2 cellular contexts compared by ENCODE assay signal in the genomic region with DNA sequence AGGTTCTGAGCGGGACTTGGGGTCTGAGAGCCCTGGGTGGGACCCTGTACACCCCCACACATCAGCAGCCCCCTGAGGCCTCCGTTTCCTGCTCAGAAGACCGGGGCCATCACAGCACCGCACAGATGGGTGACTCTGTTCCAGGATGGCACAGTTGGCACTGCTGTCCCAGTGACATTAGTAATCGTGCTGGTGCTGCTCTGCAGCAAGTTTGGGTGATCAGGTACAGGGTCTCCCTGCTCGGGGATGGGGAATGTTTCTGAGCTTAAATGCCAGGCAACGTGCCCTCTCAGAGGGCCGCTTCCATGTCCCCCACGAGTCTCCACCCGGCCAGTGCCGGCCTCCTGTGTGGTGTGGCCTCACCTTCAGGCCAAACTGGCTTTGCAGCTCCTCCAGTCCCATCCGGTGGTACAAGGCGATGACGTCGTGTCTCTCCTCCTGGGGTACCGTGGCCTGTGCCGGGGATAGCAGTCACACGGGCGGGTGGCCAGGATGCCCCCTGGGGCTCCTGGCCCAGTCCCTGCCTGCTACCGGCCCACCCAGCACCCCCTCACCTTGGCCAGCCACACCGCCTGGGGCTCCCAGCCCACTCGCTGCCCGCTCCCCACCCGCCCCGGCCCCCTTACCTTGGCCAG.
TF ChIP-seq lines count a peak whose summit lies in the region.

No MANE protein-coding gene starts in this region.

TF ChIP-seq in SK-N-SH, 30 proteins besides CTCF, POLR2A, EP300 and RAD21 (continued from another document):
- TF ChIP-seq, protein P1, sequence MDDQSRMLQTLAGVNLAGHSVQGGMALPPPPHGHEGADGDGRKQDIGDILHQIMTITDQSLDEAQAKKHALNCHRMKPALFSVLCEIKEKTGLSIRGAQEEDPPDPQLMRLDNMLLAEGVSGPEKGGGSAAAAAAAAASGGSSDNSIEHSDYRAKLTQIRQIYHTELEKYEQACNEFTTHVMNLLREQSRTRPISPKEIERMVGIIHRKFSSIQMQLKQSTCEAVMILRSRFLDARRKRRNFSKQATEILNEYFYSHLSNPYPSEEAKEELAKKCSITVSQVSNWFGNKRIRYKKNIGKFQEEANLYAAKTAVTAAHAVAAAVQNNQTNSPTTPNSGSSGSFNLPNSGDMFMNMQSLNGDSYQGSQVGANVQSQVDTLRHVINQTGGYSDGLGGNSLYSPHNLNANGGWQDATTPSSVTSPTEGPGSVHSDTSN (IDR thresholded peaks at IDR 0.05): no peak
TF ChIP-seq in SK-N-SH: peak in this region for 0.

TF ChIP-seq in SK-N-SH treated with all-trans-retinoic acid at 6 μM for 48 hours, 23 proteins besides CTCF, POLR2A, EP300 and RAD21 (continued from another document):
- TF ChIP-seq SNAI2 (CRISPR knock-in tag; IDR thresholded peaks at IDR 0.05) (no peak), ZFP30 (CRISPR knock-in tag; IDR thresholded peaks at IDR 0.05) (no peak), ZNF8 (CRISPR knock-in tag; IDR thresholded peaks at IDR 0.05) (no peak), RARB (CRISPR knock-in tag; IDR thresholded peaks at IDR 0.05) (no peak), OSR1 (CRISPR knock-in tag; IDR thresholded peaks at IDR 0.05) (no peak), BACH2 (CRISPR knock-in tag; IDR thresholded peaks at IDR 0.05; ENCODE audit: borderline replicate concordance) (no peak)
- TF ChIP-seq, protein P2, sequence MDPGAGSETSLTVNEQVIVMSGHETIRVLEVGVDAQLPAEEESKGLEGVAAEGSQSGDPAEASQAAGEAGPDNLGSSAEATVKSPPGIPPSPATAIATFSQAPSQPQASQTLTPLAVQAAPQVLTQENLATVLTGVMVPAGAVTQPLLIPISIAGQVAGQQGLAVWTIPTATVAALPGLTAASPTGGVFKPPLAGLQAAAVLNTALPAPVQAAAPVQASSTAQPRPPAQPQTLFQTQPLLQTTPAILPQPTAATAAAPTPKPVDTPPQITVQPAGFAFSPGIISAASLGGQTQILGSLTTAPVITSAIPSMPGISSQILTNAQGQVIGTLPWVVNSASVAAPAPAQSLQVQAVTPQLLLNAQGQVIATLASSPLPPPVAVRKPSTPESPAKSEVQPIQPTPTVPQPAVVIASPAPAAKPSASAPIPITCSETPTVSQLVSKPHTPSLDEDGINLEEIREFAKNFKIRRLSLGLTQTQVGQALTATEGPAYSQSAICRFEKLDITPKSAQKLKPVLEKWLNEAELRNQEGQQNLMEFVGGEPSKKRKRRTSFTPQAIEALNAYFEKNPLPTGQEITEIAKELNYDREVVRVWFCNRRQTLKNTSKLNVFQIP (CRISPR knock-in tag; IDR thresholded peaks at IDR 0.05; ENCODE audit: borderline replicate concordance, low read depth): no peak
- TF ChIP-seq, protein P3, sequence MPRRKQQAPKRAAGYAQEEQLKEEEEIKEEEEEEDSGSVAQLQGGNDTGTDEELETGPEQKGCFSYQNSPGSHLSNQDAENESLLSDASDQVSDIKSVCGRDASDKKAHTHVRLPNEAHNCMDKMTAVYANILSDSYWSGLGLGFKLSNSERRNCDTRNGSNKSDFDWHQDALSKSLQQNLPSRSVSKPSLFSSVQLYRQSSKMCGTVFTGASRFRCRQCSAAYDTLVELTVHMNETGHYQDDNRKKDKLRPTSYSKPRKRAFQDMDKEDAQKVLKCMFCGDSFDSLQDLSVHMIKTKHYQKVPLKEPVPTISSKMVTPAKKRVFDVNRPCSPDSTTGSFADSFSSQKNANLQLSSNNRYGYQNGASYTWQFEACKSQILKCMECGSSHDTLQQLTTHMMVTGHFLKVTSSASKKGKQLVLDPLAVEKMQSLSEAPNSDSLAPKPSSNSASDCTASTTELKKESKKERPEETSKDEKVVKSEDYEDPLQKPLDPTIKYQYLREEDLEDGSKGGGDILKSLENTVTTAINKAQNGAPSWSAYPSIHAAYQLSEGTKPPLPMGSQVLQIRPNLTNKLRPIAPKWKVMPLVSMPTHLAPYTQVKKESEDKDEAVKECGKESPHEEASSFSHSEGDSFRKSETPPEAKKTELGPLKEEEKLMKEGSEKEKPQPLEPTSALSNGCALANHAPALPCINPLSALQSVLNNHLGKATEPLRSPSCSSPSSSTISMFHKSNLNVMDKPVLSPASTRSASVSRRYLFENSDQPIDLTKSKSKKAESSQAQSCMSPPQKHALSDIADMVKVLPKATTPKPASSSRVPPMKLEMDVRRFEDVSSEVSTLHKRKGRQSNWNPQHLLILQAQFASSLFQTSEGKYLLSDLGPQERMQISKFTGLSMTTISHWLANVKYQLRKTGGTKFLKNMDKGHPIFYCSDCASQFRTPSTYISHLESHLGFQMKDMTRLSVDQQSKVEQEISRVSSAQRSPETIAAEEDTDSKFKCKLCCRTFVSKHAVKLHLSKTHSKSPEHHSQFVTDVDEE (CRISPR knock-in tag; IDR thresholded peaks at IDR 0.05): no peak
- TF ChIP-seq, protein P4, sequence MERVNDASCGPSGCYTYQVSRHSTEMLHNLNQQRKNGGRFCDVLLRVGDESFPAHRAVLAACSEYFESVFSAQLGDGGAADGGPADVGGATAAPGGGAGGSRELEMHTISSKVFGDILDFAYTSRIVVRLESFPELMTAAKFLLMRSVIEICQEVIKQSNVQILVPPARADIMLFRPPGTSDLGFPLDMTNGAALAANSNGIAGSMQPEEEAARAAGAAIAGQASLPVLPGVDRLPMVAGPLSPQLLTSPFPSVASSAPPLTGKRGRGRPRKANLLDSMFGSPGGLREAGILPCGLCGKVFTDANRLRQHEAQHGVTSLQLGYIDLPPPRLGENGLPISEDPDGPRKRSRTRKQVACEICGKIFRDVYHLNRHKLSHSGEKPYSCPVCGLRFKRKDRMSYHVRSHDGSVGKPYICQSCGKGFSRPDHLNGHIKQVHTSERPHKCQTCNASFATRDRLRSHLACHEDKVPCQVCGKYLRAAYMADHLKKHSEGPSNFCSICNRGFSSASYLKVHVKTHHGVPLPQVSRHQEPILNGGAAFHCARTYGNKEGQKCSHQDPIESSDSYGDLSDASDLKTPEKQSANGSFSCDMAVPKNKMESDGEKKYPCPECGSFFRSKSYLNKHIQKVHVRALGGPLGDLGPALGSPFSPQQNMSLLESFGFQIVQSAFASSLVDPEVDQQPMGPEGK (CRISPR knock-in tag; IDR thresholded peaks at IDR 0.05; ENCODE audit: borderline replicate concordance): no peak
- TF ChIP-seq, protein P5, sequence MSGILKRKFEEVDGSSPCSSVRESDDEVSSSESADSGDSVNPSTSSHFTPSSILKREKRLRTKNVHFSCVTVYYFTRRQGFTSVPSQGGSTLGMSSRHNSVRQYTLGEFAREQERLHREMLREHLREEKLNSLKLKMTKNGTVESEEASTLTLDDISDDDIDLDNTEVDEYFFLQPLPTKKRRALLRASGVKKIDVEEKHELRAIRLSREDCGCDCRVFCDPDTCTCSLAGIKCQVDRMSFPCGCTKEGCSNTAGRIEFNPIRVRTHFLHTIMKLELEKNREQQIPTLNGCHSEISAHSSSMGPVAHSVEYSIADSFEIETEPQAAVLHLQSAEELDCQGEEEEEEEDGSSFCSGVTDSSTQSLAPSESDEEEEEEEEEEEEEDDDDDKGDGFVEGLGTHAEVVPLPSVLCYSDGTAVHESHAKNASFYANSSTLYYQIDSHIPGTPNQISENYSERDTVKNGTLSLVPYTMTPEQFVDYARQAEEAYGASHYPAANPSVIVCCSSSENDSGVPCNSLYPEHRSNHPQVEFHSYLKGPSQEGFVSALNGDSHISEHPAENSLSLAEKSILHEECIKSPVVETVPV (CRISPR knock-in tag; IDR thresholded peaks at IDR 0.05): no peak
